ENCODE assay signal across 8 cellular contexts in genomic region chr19:45179063-45179847, GRCh38. TPM values are rescaled to one million over a fixed set of nuclear protein-coding genes. Genes with fewer than 3 reads are reported as not detected.
DNase-seq lines count a peak whose midpoint lies in the region; ATAC-seq and TF ChIP-seq lines count a peak whose summit lies in the region.

No MANE protein-coding gene starts in this region.

- H3K4me3 Mint-ChIP-seq in dendritic cell treated with granulocyte-macrophage colony-stimulating factor and Interleukin-4, amounts not matched to agents 40 ng/mL and 50 ng/mL, for 4 days, result peak overlapping the region; percentile 78

- no peak overlapping the region for H2BK120ac ChIP-seq in mesendoderm (ENCODE audit: low read depth, low read length)

- H3K27me3 ChIP-seq in mesendoderm (ENCODE audit: insufficient read depth, low read length, poor library complexity), result no peaks in the 10 kb centered on the region
- H3K27me3 ChIP-seq in thoracic aorta (replicated peaks; ENCODE audit: insufficient read depth), result no peaks in the 10 kb centered on the region

- no peak overlapping the region for H2AK5ac ChIP-seq in mesendoderm (ENCODE audit: low read length)

- peaks cover 4% of the 10 kb centered on the region for H3K79me1 ChIP-seq in mesendoderm (ENCODE audit: low read length)

- no peaks in the 10 kb centered on the region for H3K36me3 ChIP-seq in mesendoderm (ENCODE audit: control insufficient read depth, insufficient read depth, low read length)
- peaks cover 8% of the 10 kb centered on the region for H3K36me3 ChIP-seq in thoracic aorta

- H3K18ac ChIP-seq in mesendoderm (ENCODE audit: low read length), result no peak overlapping the region

- no peak overlapping the region for H3K4ac ChIP-seq in mesendoderm (ENCODE audit: low read depth, low read length)

- WGBS in mesendoderm (ENCODE audit: extremely low coverage, insufficient coverage, low lambda C conversion rate), result no CpG with 5 or more reads among the region's 92 CpGs

- H4K8ac ChIP-seq in mesendoderm (ENCODE audit: low read depth, low read length), result no peak overlapping the region

- peaks cover 43% of the 10 kb centered on the region for H3K4me1 Mint-ChIP-seq in dendritic cell treated with granulocyte-macrophage colony-stimulating factor and Interleukin-4, amounts not matched to agents 40 ng/mL and 50 ng/mL, for 4 days (ENCODE audit: low read depth)

- no peak for ATAC-seq in thoracic aorta (ENCODE audit: insufficient number of reproducible peaks, low FRiP score, low read depth)

- no peak overlapping the region for H2BK15ac ChIP-seq in mesendoderm (replicated peaks; ENCODE audit: low read depth)

- H3K36me3 Mint-ChIP-seq in dendritic cell treated with granulocyte-macrophage colony-stimulating factor and Interleukin-4, amounts not matched to agents 40 ng/mL and 50 ng/mL, for 4 days (ENCODE audit: low read depth), result peaks cover 32% of the 10 kb centered on the region

- peak overlapping the region; percentile 66 for H3K23ac ChIP-seq in mesendoderm (ENCODE audit: low read length)

- H3K4me2 ChIP-seq in mesendoderm (ENCODE audit: low read length), result peak overlapping the region; percentile 95

- intact Hi-C loops in dendritic cell treated with granulocyte-macrophage colony-stimulating factor and Interleukin-4, amounts not matched to agents 40 ng/mL and 50 ng/mL, for 4 days (cut with micrococcal nuclease), result loop anchor here (5.0 to 10.0 kb wide), 2 partner anchors 66 to 177 kb away; partner anchors contain the start of genes EXOC3L2 and RELB

- no peaks in the 10 kb centered on the region for H3K27me3 Mint-ChIP-seq in dendritic cell treated with granulocyte-macrophage colony-stimulating factor and Interleukin-4, amounts not matched to agents 40 ng/mL and 50 ng/mL, for 4 days

- peak overlapping the region; percentile 76 for H3K9ac ChIP-seq in mesendoderm (ENCODE audit: low read length)

- no peaks in the 10 kb centered on the region for H3K79me2 ChIP-seq in mesendoderm (ENCODE audit: control insufficient read depth, insufficient read depth, low read length)

- H4K5ac ChIP-seq in mesendoderm (ENCODE audit: low read length), result no peak overlapping the region

- H3K4me1 ChIP-seq in mesendoderm (ENCODE audit: control insufficient read depth, low read depth, low read length) (no peaks in the 10 kb centered on the region), thoracic aorta (ENCODE audit: control insufficient read depth in 1 of 2, low read depth in 2 of 2) (peaks cover 26 to 32% of the 10 kb centered on the region in 2 donors)

- H3K56ac ChIP-seq in mesendoderm (ENCODE audit: low read length), result peak overlapping the region; percentile 95

- H3K4me3 ChIP-seq in mesendoderm (ENCODE audit: low read length) (peak overlapping the region; percentile 98), thoracic aorta (peak overlapping the region; percentile 91)

- H3K9me3 Mint-ChIP-seq in dendritic cell treated with granulocyte-macrophage colony-stimulating factor and Interleukin-4, amounts not matched to agents 40 ng/mL and 50 ng/mL, for 4 days, result no peaks in the 10 kb centered on the region

- H3K9me3 ChIP-seq in thoracic aorta, result no peaks in the 10 kb centered on the region

- DNase-seq in activated CD4-positive, CD25-positive, alpha-beta regulatory T cell treated with anti-CD3 and anti-CD28 coated beads, Interleukin-2, amount 50 U/mL, for 72 hours, result peak; percentile 59
- DNase-seq in activated CD4-positive, CD25-positive, alpha-beta regulatory T cell (lab: John Stamatoyannopoulos, UW), result no peak
- DNase-seq in T-helper 22 cell (ENCODE audit: low read depth) (peak; percentile 23), mesendoderm (no peak), thoracic aorta (ENCODE audit: low spot score) (no peak), DMS79 treated with DMSO at 0.1 percent for 48 hours (lab: John Stamatoyannopoulos, UW) (no peak), dedifferentiated amniotic fluid mesenchymal stem cell (ENCODE audit: extremely low spot score) (no peak)

- H2BK5ac ChIP-seq in mesendoderm (ENCODE audit: low read length), result no peak overlapping the region

- peak overlapping the region; percentile 12 for H3K27ac ChIP-seq in mesendoderm (ENCODE audit: low read depth, low read length)
- H3K27ac ChIP-seq in thoracic aorta, result peak overlapping the region; percentile 84 to 89

- peak overlapping the region; percentile 89 for H3K27ac Mint-ChIP-seq in dendritic cell treated with granulocyte-macrophage colony-stimulating factor and Interleukin-4, amounts not matched to agents 40 ng/mL and 50 ng/mL, for 4 days

- TF ChIP-seq CTCF in thoracic aorta (IDR thresholded peaks at IDR 0.05), result no peak

RNA-seq across cellular contexts. Expression of gene BLOC1S3, which starts 0.7 kb away (rescaled TPM):
- 2.1 TPM for polyA plus RNA-seq in mesendoderm (2013, experiment 1 of 2)
- 2.2 TPM for polyA plus RNA-seq in mesendoderm (2013, experiment 2 of 2)
- total RNA-seq in thoracic aorta, result 10 to 100 TPM; 20.7 to 21.4 TPM

RNA-seq across cellular contexts. Expression of gene TRAPPC6A, which starts 1.2 kb away (rescaled TPM):
- polyA plus RNA-seq in mesendoderm (2013, experiment 1 of 2), result 17.1 TPM
- 16.6 TPM for polyA plus RNA-seq in mesendoderm (2013, experiment 2 of 2)
- 1 to 10 TPM; 6.6 to 8.3 TPM for total RNA-seq in thoracic aorta

RNA-seq across cellular contexts. Expression of gene NKPD1, which starts 18.5 kb away (rescaled TPM):
- 0.01 TPM for polyA plus RNA-seq in mesendoderm (2013, experiment 1 of 2)
- polyA plus RNA-seq in mesendoderm (2013, experiment 2 of 2), result 0.03 TPM
- total RNA-seq in thoracic aorta, result under 1 TPM; 0.49 to 0.81 TPM

Comparison
In these comparisons a context has a peak if more than half of its experiments do, and no peak if none do; other contexts are left out.
1. DNase-seq: peak in activated CD4-positive, CD25-positive, alpha-beta regulatory T cell treated with anti-CD3 and anti-CD28 coated beads, Interleukin-2, amount 50 U/mL, for 72 hours (single experiment) and T-helper 22 cell (single experiment); none in activated CD4-positive, CD25-positive, alpha-beta regulatory T cell (0 of 4), mesendoderm (single experiment), thoracic aorta (single experiment), DMS79 treated with DMSO at 0.1 percent for 48 hours (single experiment) and dedifferentiated amniotic fluid mesenchymal stem cell (single experiment).